In the genomic region with DNA sequence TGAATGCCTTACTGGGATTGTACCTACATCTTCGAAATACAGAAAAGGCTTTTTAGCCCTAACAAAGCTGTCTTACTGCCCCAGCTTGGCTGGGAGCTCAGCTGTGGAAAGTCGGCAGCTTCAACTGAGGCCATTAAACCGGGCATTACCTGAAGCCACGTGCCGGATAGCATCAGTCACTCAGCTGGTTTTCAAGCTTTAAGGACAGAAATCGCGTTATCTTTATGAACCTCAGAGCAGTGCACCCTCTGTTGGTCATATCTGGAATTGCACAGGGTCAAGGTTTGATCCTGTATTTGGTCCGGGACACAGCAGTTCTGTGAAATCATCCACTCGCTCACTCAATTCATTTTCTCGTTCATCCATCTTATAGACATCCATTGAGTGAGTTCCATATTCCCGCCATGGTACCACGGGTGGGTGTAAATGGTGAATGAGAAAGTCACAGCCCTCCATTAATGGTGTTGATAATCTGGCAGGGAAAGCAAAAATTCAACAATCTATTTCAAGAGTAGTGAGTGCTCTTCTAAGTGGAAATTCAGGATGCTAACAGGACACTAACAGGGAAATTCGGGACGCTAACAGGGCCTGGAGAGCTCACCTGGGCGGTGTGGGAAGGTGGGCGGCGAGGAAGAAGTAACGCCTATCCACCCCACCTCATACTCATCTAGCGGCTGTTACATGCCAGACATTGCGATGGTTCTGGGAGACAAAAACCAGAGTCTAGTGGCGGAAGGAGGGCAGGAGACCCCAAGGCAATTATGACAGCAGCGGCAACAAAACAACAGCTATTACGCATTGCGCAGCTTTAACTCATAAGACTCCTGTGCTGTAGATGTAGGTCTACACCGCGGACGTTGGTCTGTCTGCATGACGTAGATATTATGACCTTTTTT, we compare ENCODE assay signal across 8 cellular contexts.
A peak's percentile ranks its signal among the peaks of the same experiment; 100 is the strongest.
DNase-seq lines count a peak whose midpoint lies in the region; ATAC-seq and TF ChIP-seq lines count a peak whose summit lies in the region.

No MANE protein-coding gene starts in this region.

- DNase-seq in DMS153 treated with DMSO at 0.1 percent for 48 hours (lab: John Stamatoyannopoulos, UW; ENCODE audit: unreplicated experiment) (peak; percentile 55), HS-27A (ENCODE audit: low read depth) (peak; percentile 22), RWPE1 (ENCODE audit: low spot score) (peak; percentile 42), hepatic stellate cell (ENCODE audit: low spot score) (peak; percentile 50), spleen (no peak), MG63 (no peak)
- DNase-seq in activated naive CD4-positive, alpha-beta T cell treated with anti-CD3 and anti-CD28 coated beads for 36 hours: peak; percentile 76

- ATAC-seq in GM18909 (IDR thresholded peaks at IDR 0.05; ENCODE audit: poor library complexity, unreplicated experiment): no peak

- WGBS in spleen, 5 donors: 58 to 63% (median 60%) methylated on average over 28 of the region's 28 CpGs

- peaks cover 7% of the 10 kb centered on the region for H3K27me3 Mint-ChIP-seq in activated naive CD4-positive, alpha-beta T cell treated with anti-CD3 and anti-CD28 coated beads for 36 hours (ENCODE audit: low read depth)

- H3K4me3 Mint-ChIP-seq in activated naive CD4-positive, alpha-beta T cell treated with anti-CD3 and anti-CD28 coated beads for 36 hours: no peak overlapping the region

- no peaks in the 10 kb centered on the region for H3K36me3 Mint-ChIP-seq in activated naive CD4-positive, alpha-beta T cell treated with anti-CD3 and anti-CD28 coated beads for 36 hours (ENCODE audit: low read depth)

- POLR2A ChIA-PET in RWPE1 (lab: Yijun Ruan, JAX; ENCODE audit: low non-redundant PET): no interaction called here

- H3K9me3 ChIP-seq in spleen (no peaks in the 10 kb centered on the region), MG63 (no peaks in the 10 kb centered on the region)

- H3K36me3 ChIP-seq in spleen (no peaks in the 10 kb centered on the region), MG63 (no peaks in the 10 kb centered on the region)

- H3K4me1 ChIP-seq in spleen: no peaks in the 10 kb centered on the region

- intact Hi-C loops in activated naive CD4-positive, alpha-beta T cell treated with anti-CD3 and anti-CD28 coated beads for 36 hours (cut with micrococcal nuclease): loop anchor here (1.0 to 10.0 kb wide), 3 partner anchors 213 to 347 kb away; no protein-coding TSS in a partner anchor
- intact Hi-C loops in spleen (cut with DNase I; ENCODE audit: low total_unique reads): loop anchor here (2.0 to 10.0 kb wide), 2 partner anchors 214 to 220 kb away; no protein-coding TSS in a partner anchor

- H3K27me3 ChIP-seq in spleen (replicated peaks in 1 of 7): peaks cover 0 to 15% (median 0%) of the 10 kb centered on the region in 7 donors
- no peaks in the 10 kb centered on the region for H3K27me3 ChIP-seq in MG63

- H3K4me1 Mint-ChIP-seq in activated naive CD4-positive, alpha-beta T cell treated with anti-CD3 and anti-CD28 coated beads for 36 hours (ENCODE audit: low read depth): peaks cover 2% of the 10 kb centered on the region

- no peak for TF ChIP-seq POLR2A in spleen (IDR thresholded peaks at IDR 0.05)

- TF ChIP-seq CTCF in RWPE1 (conservative IDR thresholded peaks at IDR 0.05; ENCODE audit: low read depth) (peak; percentile 82), spleen (IDR thresholded peaks at IDR 0.05 in 8 of 11, conservative IDR thresholded peaks at IDR 0.05 in 3 of 11) (peak; percentile 78 to 87 (median 83))

- CTCF ChIA-PET in RWPE1 (lab: Yijun Ruan, JAX): interaction anchor here (0.5 to 1.6 kb wide), 18 partner anchors 9 to 277 kb away, joined by 3 to 11 read pairs (median 4); no protein-coding TSS in a partner anchor
- CTCF ChIA-PET in activated naive CD4-positive, alpha-beta T cell treated with anti-CD3 and anti-CD28 coated beads for 36 hours (lab: Charles Lee): interaction anchor here (0.5 to 3.0 kb wide), 16 partner anchors 9 to 329 kb away, joined by 3 to 21 read pairs (median 4); no protein-coding TSS in a partner anchor

- H3K27ac Mint-ChIP-seq in activated naive CD4-positive, alpha-beta T cell treated with anti-CD3 and anti-CD28 coated beads for 36 hours: no peak overlapping the region

- no peaks in the 10 kb centered on the region for H3K9me3 Mint-ChIP-seq in activated naive CD4-positive, alpha-beta T cell treated with anti-CD3 and anti-CD28 coated beads for 36 hours

- H3K27ac ChIP-seq in RWPE1 (no peak overlapping the region), spleen (no peak overlapping the region)

- H3K4me3 ChIP-seq in spleen (no peak overlapping the region), MG63 (no peak overlapping the region)

Comparison
In these comparisons a context has a peak if more than half of its experiments do, and no peak if none do; other contexts are left out.
1. DNase-seq: peak in DMS153 treated with DMSO at 0.1 percent for 48 hours (single experiment), HS-27A (single experiment), RWPE1 (single experiment), activated naive CD4-positive, alpha-beta T cell treated with anti-CD3 and anti-CD28 coated beads for 36 hours (single experiment) and hepatic stellate cell (single experiment); none in spleen (single experiment) and MG63 (single experiment).